21 cellular contexts compared by ENCODE assay signal in genomic region chr12:94277426-94278000, GRCh38.
DNase-seq lines count a peak whose midpoint lies in the region; ATAC-seq and TF ChIP-seq lines count a peak whose summit lies in the region.
"Had no signal": no experiment of that assay in that cellular context is flagged by ENCODE, and none has a peak within 500 bp of the region (broad histone marks: within the 10 kb centered on the region; RNA-seq: fewer than 3 reads in every experiment).

No MANE protein-coding gene starts in this region.

- no peaks in the 10 kb centered on the region for H3K27me3 ChIP-seq in liver (ENCODE audit: control insufficient read depth in 4 of 4, insufficient read depth in 4 of 4, low read length in 3 of 4)
- H3K27me3 ChIP-seq: body of pancreas, foreskin keratinocyte, thyroid gland had no signal

- ATAC-seq in GM21526 (IDR thresholded peaks at IDR 0.05; ENCODE audit: low FRiP score, unreplicated experiment) = no peak
- ATAC-seq: body of pancreas; CD8-positive, alpha-beta T cell; foreskin keratinocyte had no signal

- peaks cover 4 to 22% (median 16%) of the 10 kb centered on the region in 4 donors for H3K4me1 ChIP-seq in liver (ENCODE audit: control insufficient read depth in 4 of 4, insufficient read depth in 4 of 4, low read length in 3 of 4)
- H3K4me1 ChIP-seq: body of pancreas, foreskin keratinocyte had no signal

- H3K9me3 ChIP-seq in liver (ENCODE audit: control insufficient read depth in 4 of 4, low read length in 3 of 4) = no peaks in the 10 kb centered on the region
- H3K9me3 ChIP-seq: body of pancreas, thyroid gland had no signal

- no peak overlapping the region for H3K4me3 ChIP-seq in choroid plexus epithelial cell (ENCODE audit: low read depth, low read length)
- no peak overlapping the region for H3K4me3 ChIP-seq in liver (ENCODE audit: low read depth in 1 of 3, low read length in 3 of 3)
- H3K4me3 ChIP-seq: body of pancreas, coronary artery, thyroid gland had no signal

- DNase-seq in LHCN-M2 (ENCODE audit: low read depth) = peak; percentile 84
- DNase-seq in choroid plexus epithelial cell (ENCODE audit: low read depth) = peak; percentile 27
- DNase-seq in renal cortical epithelial cell (ENCODE audit: low read depth) = peak; percentile 17
- DNase-seq in effector CD4-positive, alpha-beta T cell = no peak
- DNase-seq in DMS114 treated with DMSO at 0.1 percent for 48 hours (lab: John Stamatoyannopoulos, UW; ENCODE audit: unreplicated experiment) = no peak
- DNase-seq in GM10266 (ENCODE audit: extremely low spot score) = no peak
- DNase-seq: activated CD4-positive, alpha-beta memory T cell treated with anti-CD3 and anti-CD28 coated beads, Interleukin-2, amount 10 ng/mL, durations not matched to agents 7 days and 5 days; activated T-cell treated with anti-CD3 and anti-CD28 coated beads, Interleukin-2, amount 50 U/mL, for 24 hours; body of pancreas; CD8-positive, alpha-beta T cell; foreskin keratinocyte; kidney glomerular epithelial cell; NCI-H524 treated with DMSO at 0.1 percent for 48 hours; OCI-M1; right cardiac atrium; stimulated activated naive CD4-positive, alpha-beta T cell; thyroid gland had no signal

- H3K27ac ChIP-seq in liver (ENCODE audit: low read depth in 1 of 2, low read length in 2 of 2) = no peak overlapping the region
- H3K27ac ChIP-seq: body of pancreas, coronary artery, foreskin keratinocyte, thyroid gland, VCaP had no signal

- H3K36me3 ChIP-seq in liver (ENCODE audit: control insufficient read depth in 4 of 4, insufficient read depth in 3 of 4, low read depth in 1 of 4, low read length in 3 of 4) = no peaks in the 10 kb centered on the region
- H3K36me3 ChIP-seq: thyroid gland had no signal

- TF ChIP-seq CTCF in choroid plexus epithelial cell (conservative IDR thresholded peaks at IDR 0.05; ENCODE audit: low read depth, low read length) (no peak), liver (IDR thresholded peaks at IDR 0.05; ENCODE audit: low read depth, low read length, missing input control) (no peak), GM10266 (IDR thresholded peaks at IDR 0.05; ENCODE audit: control insufficient read depth, insufficient read depth, low read depth, missing control alignments) (no peak)

- no peak overlapping the region for H3K9ac ChIP-seq in liver (ENCODE audit: low read depth in 1 of 2, low read length in 2 of 2)

- WGBS in liver = 58% methylated on average over 9 of the region's 9 CpGs

- TF ChIP-seq RAD21 in liver (IDR thresholded peaks at IDR 0.05) = peak in 1 of 2 donors; percentile 19

TF ChIP-seq in liver, 16 proteins besides CTCF, POLR2A, EP300 and RAD21:
- peak; percentile 17 for TF ChIP-seq NR2F2 (IDR thresholded peaks at IDR 0.05)
- peak; percentile 45 to 65 for TF ChIP-seq HNF4A (conservative IDR thresholded peaks at IDR 0.05)
- TF ChIP-seq JUND (IDR thresholded peaks at IDR 0.05) = no peak
- TF ChIP-seq ZBTB33 (IDR thresholded peaks at IDR 0.05) = peak; percentile 1
- peak; percentile 27 to 59 for TF ChIP-seq RXRA (IDR thresholded peaks at IDR 0.05)

Comparison
In these comparisons a context has a peak if more than half of its experiments do, and no peak if none do; other contexts are left out.
1. DNase-seq: peak in LHCN-M2 (single experiment), choroid plexus epithelial cell (single experiment) and renal cortical epithelial cell (single experiment); none in effector CD4-positive, alpha-beta T cell (single experiment), DMS114 treated with DMSO at 0.1 percent for 48 hours (single experiment) and GM10266 (single experiment).